Comparison of ENCODE assay signal across 34 cellular contexts in the genomic region with DNA sequence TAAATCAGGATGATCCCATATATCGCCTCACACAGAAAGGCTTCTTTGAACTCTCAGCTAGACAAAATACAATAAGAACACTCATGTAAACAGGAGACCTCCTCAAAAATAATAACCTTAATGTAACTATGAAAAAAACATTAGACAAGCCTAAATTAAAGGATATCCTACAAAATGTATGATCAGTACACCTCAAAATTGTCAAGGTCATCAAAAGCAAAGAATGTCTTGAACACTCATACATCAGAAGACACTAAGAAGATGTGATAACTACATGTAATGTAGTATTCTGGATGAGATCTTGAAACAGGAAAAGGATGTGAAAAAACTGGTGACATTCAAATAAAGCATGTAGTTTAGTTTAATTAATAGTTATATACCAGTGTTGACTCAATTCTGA.
"Had no signal": no experiment of that assay in that cellular context is flagged by ENCODE, and none has a peak within 500 bp of the region (broad histone marks: within the 10 kb centered on the region; RNA-seq: fewer than 3 reads in every experiment).

No MANE protein-coding gene starts in this region.

- H3K4me3 ChIP-seq: MG63 had no signal

- DNase-seq: Karpas-422, Kasumi-1, MG63, MM.1S, MV-4-11, NCI-H1092, NCI-H1092 treated with DMSO at 0.1 percent for 48 hours, NCI-H1105, NCI-H1105 treated with DMSO at 0.1 percent for 48 hours, NCI-H1417, NCI-H1417 treated with DMSO at 0.1 percent for 48 hours, NCI-H1436, NCI-H1436 treated with DMSO at 0.1 percent for 48 hours, NCI-H146, NCI-H1694, NCI-H1694 treated with DMSO at 0.1 percent for 48 hours, NCI-H187, NCI-H187 treated with DMSO at 0.1 percent for 48 hours, NCI-H1930, NCI-H2029, NCI-H2029 treated with DMSO at 0.1 percent for 48 hours, NCI-H2081, NCI-H2081 treated with DMSO at 0.1 percent for 48 hours, NCI-H2107, NCI-H2171, NCI-H2171 treated with DMSO at 0.1 percent for 48 hours, NCI-H2227 treated with DMSO at 0.1 percent for 48 hours, NCI-H226, NCI-H345, NCI-H446, NCI-H446 treated with DMSO at 0.1 percent for 48 hours, NCI-H510A, NCI-H510A treated with DMSO at 0.1 percent for 48 hours, NCI-H524 had no signal

- H3K27me3 ChIP-seq: MG63 had no signal

- H3K9me3 ChIP-seq: MG63 had no signal

- H3K36me3 ChIP-seq: MG63 had no signal
